Comparison of ENCODE assay signal across 1 cellular context in the genomic region with DNA sequence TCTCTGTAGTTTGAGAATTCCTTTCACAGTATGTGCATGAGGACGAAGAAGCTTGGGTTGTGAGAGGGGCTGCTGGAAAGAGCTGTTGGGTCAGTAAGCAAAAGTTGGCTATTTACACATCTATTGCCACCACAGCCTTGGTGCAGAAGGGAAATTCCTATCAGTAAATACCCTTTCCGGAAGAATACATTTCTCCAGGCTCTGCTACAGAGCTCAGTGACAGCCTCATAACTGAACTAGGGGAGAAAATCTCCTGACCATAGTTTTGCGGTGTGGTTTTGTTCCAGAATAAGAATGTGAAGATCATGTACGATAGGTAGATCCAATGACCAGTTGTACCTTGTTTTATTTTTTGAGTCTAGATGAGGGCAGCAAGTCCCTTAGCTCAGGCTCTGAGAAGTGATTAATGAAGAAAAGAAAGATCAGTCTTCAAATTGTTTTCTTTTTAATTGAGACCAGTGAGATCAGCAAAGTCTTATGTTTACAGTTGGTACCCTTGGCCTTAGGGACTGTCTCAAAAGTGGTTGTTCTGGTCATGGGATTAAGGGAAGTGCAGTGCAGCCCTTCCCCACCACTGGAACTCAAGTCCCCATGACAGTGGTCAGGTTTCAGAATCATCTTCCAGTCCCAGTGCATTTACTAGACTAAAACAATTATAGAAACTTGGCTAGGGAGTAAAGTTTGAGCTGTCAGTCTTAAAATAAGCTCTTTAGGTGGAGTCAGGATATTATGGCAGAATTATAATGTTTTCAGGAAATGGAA.
TF ChIP-seq lines count a peak whose summit lies in the region.

No MANE protein-coding gene starts in this region.

TF ChIP-seq in WTC11, 78 proteins besides CTCF, POLR2A, EP300 and RAD21 (continued from another document):
- TF ChIP-seq, protein P1, sequence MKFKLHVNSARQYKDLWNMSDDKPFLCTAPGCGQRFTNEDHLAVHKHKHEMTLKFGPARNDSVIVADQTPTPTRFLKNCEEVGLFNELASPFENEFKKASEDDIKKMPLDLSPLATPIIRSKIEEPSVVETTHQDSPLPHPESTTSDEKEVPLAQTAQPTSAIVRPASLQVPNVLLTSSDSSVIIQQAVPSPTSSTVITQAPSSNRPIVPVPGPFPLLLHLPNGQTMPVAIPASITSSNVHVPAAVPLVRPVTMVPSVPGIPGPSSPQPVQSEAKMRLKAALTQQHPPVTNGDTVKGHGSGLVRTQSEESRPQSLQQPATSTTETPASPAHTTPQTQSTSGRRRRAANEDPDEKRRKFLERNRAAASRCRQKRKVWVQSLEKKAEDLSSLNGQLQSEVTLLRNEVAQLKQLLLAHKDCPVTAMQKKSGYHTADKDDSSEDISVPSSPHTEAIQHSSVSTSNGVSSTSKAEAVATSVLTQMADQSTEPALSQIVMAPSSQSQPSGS (CRISPR knock-in tag; IDR thresholded peaks at IDR 0.05; ENCODE audit: borderline replicate concordance, low read depth) = no peak
- TF ChIP-seq, protein P2, sequence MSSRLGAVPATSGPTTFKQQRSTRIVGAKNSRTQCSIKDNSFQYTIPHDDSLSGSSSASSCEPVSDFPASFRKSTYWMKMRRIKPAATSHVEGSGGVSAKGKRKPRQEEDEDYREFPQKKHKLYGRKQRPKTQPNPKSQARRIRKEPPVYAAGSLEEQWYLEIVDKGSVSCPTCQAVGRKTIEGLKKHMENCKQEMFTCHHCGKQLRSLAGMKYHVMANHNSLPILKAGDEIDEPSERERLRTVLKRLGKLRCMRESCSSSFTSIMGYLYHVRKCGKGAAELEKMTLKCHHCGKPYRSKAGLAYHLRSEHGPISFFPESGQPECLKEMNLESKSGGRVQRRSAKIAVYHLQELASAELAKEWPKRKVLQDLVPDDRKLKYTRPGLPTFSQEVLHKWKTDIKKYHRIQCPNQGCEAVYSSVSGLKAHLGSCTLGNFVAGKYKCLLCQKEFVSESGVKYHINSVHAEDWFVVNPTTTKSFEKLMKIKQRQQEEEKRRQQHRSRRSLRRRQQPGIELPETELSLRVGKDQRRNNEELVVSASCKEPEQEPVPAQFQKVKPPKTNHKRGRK (CRISPR knock-in tag; IDR thresholded peaks at IDR 0.05; ENCODE audit: borderline replicate concordance) = no peak
- TF ChIP-seq GTF2I (CRISPR knock-in tag; conservative IDR thresholded peaks at IDR 0.05) = no peak
- no peak for TF ChIP-seq ZNF263 (CRISPR knock-in tag; IDR thresholded peaks at IDR 0.05; ENCODE audit: low read depth)
- no peak for TF ChIP-seq ZNF317 (CRISPR knock-in tag; IDR thresholded peaks at IDR 0.05; ENCODE audit: borderline replicate concordance, low read depth)
- TF ChIP-seq NR3C1 (CRISPR knock-in tag; conservative IDR thresholded peaks at IDR 0.05; ENCODE audit: low read depth) = no peak
- no peak for TF ChIP-seq ZNF232 (CRISPR knock-in tag; IDR thresholded peaks at IDR 0.05)
- TF ChIP-seq ESRRA (CRISPR knock-in tag; IDR thresholded peaks at IDR 0.05; ENCODE audit: borderline replicate concordance) = no peak
- TF ChIP-seq GRHL2 (CRISPR knock-in tag; IDR thresholded peaks at IDR 0.05; ENCODE audit: insufficient replicate concordance, severe bottlenecking) = no peak
- no peak for TF ChIP-seq MYBL2 (CRISPR knock-in tag; IDR thresholded peaks at IDR 0.05)
- TF ChIP-seq, protein P3, sequence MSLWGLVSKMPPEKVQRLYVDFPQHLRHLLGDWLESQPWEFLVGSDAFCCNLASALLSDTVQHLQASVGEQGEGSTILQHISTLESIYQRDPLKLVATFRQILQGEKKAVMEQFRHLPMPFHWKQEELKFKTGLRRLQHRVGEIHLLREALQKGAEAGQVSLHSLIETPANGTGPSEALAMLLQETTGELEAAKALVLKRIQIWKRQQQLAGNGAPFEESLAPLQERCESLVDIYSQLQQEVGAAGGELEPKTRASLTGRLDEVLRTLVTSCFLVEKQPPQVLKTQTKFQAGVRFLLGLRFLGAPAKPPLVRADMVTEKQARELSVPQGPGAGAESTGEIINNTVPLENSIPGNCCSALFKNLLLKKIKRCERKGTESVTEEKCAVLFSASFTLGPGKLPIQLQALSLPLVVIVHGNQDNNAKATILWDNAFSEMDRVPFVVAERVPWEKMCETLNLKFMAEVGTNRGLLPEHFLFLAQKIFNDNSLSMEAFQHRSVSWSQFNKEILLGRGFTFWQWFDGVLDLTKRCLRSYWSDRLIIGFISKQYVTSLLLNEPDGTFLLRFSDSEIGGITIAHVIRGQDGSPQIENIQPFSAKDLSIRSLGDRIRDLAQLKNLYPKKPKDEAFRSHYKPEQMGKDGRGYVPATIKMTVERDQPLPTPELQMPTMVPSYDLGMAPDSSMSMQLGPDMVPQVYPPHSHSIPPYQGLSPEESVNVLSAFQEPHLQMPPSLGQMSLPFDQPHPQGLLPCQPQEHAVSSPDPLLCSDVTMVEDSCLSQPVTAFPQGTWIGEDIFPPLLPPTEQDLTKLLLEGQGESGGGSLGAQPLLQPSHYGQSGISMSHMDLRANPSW (CRISPR knock-in tag; conservative IDR thresholded peaks at IDR 0.05; ENCODE audit: low read depth) = no peak
- TF ChIP-seq CREB1 (CRISPR knock-in tag; IDR thresholded peaks at IDR 0.05) = no peak
- TF ChIP-seq EMX1 (CRISPR knock-in tag; IDR thresholded peaks at IDR 0.05) = no peak
- no peak for TF ChIP-seq ZNF416 (CRISPR knock-in tag; IDR thresholded peaks at IDR 0.05)
TF ChIP-seq in WTC11: peak in this region for 0.
